ENCODE assay signal across 8 cellular contexts in genomic region chr6:111423960-111424846, GRCh38. TPM values are rescaled to one million over a fixed set of nuclear protein-coding genes. Genes with fewer than 3 reads are reported as not detected.
DNase-seq lines count a peak whose midpoint lies in the region; ATAC-seq, FAIRE-seq and TF ChIP-seq lines count a peak whose summit lies in the region.

No MANE protein-coding gene starts in this region.

- DNase-seq in A549 (ENCODE audit: low read depth in 1 of 2, low spot score in 1 of 2), result no peak
- peak; percentile 84 for DNase-seq in LHCN-M2 (ENCODE audit: low read depth)
- peak; percentile 64 for DNase-seq in astrocyte of the hippocampus (ENCODE audit: low read depth, low spot score)
- DNase-seq in right lobe of liver, result peak in 1 of 3 donors; percentile 39
- no peak for DNase-seq in stimulated activated naive CD8-positive, alpha-beta T cell treated with anti-CD3 and anti-CD28 coated beads, Interleukin-15, amount 100 ng/mL, for 72 hours
- no peak for DNase-seq in posterior vena cava (ENCODE audit: low spot score)

- 98% methylated on average over 5 of the region's 5 CpGs for WGBS in A549 (ENCODE audit: missing lambda C conversion rate)
- 74% methylated on average over 5 of the region's 5 CpGs for WGBS in right lobe of liver (ENCODE audit: insufficient coverage, low coverage, low lambda C conversion rate, missing lambda C conversion rate)

- H3K27ac Mint-ChIP-seq in stimulated activated naive CD8-positive, alpha-beta T cell treated with anti-CD3 and anti-CD28 coated beads, Interleukin-15, amount 100 ng/mL, for 72 hours, result no peak overlapping the region

- no peak for FAIRE-seq in A549 (lab: Jason Lieb, UNC)

- ATAC-seq in A549 (no peak), right lobe of liver (peak; percentile 41 to 69 (median 56)), GM19023 (IDR thresholded peaks at IDR 0.05; ENCODE audit: unreplicated experiment) (no peak), HG02623 (IDR thresholded peaks at IDR 0.05; ENCODE audit: unreplicated experiment) (no peak)
- no peak for ATAC-seq in stimulated activated naive CD8-positive, alpha-beta T cell treated with anti-CD3 and anti-CD28 coated beads, Interleukin-15, amount 100 ng/mL, for 72 hours

- no peak for TF ChIP-seq POLR2A in A549 (IDR thresholded peaks at IDR 0.05; ENCODE audit: low read length)
- no peak for TF ChIP-seq POLR2A in right lobe of liver (IDR thresholded peaks at IDR 0.05)

- POLR2A ChIA-PET in A549 (lab: Yijun Ruan, JAX), result no interaction called here

- H3K9me3 Mint-ChIP-seq in stimulated activated naive CD8-positive, alpha-beta T cell treated with anti-CD3 and anti-CD28 coated beads, Interleukin-15, amount 100 ng/mL, for 72 hours, result peaks cover 18% of the 10 kb centered on the region in 2 donors

- no peaks in the 10 kb centered on the region for H3K27me3 Mint-ChIP-seq in stimulated activated naive CD8-positive, alpha-beta T cell treated with anti-CD3 and anti-CD28 coated beads, Interleukin-15, amount 100 ng/mL, for 72 hours

- no peaks in the 10 kb centered on the region for H3K36me3 ChIP-seq in right lobe of liver

- H3K27me3 ChIP-seq in right lobe of liver, result no peaks in the 10 kb centered on the region

- TF ChIP-seq CTCF in A549 (IDR thresholded peaks at IDR 0.05), result no peak
- no peak for TF ChIP-seq CTCF in right lobe of liver (IDR thresholded peaks at IDR 0.05)

- H3K27ac ChIP-seq in A549 (no peak overlapping the region), right lobe of liver (no peak overlapping the region)

- H3K4me3 Mint-ChIP-seq in stimulated activated naive CD8-positive, alpha-beta T cell treated with anti-CD3 and anti-CD28 coated beads, Interleukin-15, amount 100 ng/mL, for 72 hours, result no peak overlapping the region

- CTCF ChIA-PET in A549 (lab: Yijun Ruan, JAX), result interaction anchor here (1.1 to 1.5 kb wide), 2 partner anchors 20 to 22 kb away, joined by 3 to 5 read pairs; no protein-coding TSS in a partner anchor

- peaks cover 42% of the 10 kb centered on the region for H3K4me1 Mint-ChIP-seq in stimulated activated naive CD8-positive, alpha-beta T cell treated with anti-CD3 and anti-CD28 coated beads, Interleukin-15, amount 100 ng/mL, for 72 hours

- H3K4me2 ChIP-seq in A549, result no peak overlapping the region

- H3K4me3 ChIP-seq in A549, result no peak overlapping the region
- H3K4me3 ChIP-seq in right lobe of liver, result no peak overlapping the region

- TF ChIP-seq EP300 in A549 (IDR thresholded peaks at IDR 0.05), result no peak

- intact Hi-C loops in right lobe of liver (cut with DNase I), result no loop called here
- intact Hi-C loops in posterior vena cava (cut with DNase I), result no loop called here

- H3K9me3 ChIP-seq in A549, result peaks cover 8% of the 10 kb centered on the region; the same call in 2 of the 3 replicates
- H3K9me3 ChIP-seq in right lobe of liver, result no peaks in the 10 kb centered on the region

- peaks cover 24% of the 10 kb centered on the region; the same call in 2 of the 3 replicates for H3K4me1 ChIP-seq in A549
- peaks cover 0 to 8% (median 0%) of the 10 kb centered on the region in 4 donors for H3K4me1 ChIP-seq in right lobe of liver

- no peak for TF ChIP-seq RAD21 in A549 (conservative IDR thresholded peaks at IDR 0.05 in 1 of 2, IDR thresholded peaks at IDR 0.05 in 1 of 2)

TF ChIP-seq in A549, 52 proteins besides CTCF, POLR2A, EP300 and RAD21:
- TF ChIP-seq MAFK (IDR thresholded peaks at IDR 0.05; ENCODE audit: partially characterized antibody) (peak; percentile 88), KDM1A (IDR thresholded peaks at IDR 0.05; ENCODE audit: low read depth) (no peak), JUN (IDR thresholded peaks at IDR 0.05) (no peak), ESRRA (IDR thresholded peaks at IDR 0.05; ENCODE audit: borderline replicate concordance, low read length) (no peak), CHD2 (IDR thresholded peaks at IDR 0.05; ENCODE audit: low read length, partially characterized antibody) (no peak)

RNA-seq across cellular contexts. Expression of gene REV3L, which starts 58.8 kb away (rescaled TPM):
- 10.8 and 12.4 TPM in 2 replicates for polyA plus RNA-seq in A549 (2011; rRNA removed)
- 2.2 and 2.7 TPM in 2 replicates for polyA plus RNA-seq in A549 (2012; cell fraction: cytosol; rRNA removed)
- 2.2 and 4.2 TPM in 2 replicates for polyA plus RNA-seq in A549 (2012; cell fraction: nucleus; rRNA removed)
- 4.1 to 4.7 TPM (median 4.5 TPM) in 3 replicates for polyA plus RNA-seq in A549 (2017; fragmentation: RNase III; extraction: RNeasy Plus Mini Kit Qiagen cat#74134 plus additional on column Dnase treatment)
- 10.0 and 10.7 TPM in 2 replicates for polyA minus RNA-seq in A549 (2011; rRNA and poly(A)+ RNA removed)
- total RNA-seq in LHCN-M2 (2014; rRNA removed), result 29.4 and 31.9 TPM in 2 replicates
- polyA plus RNA-seq in LHCN-M2 (2012), result 5.3 TPM
- 10 to 100 TPM in 4 of 6 experiments, 1 to 10 TPM in 2; 9.3 to 21.4 (median 12.5) TPM for total RNA-seq in right lobe of liver
- total RNA-seq in posterior vena cava, result 10 to 100 TPM; 63.3 to 70.7 TPM

Comparison
In these comparisons a context has a peak if more than half of its experiments do, and no peak if none do; other contexts are left out.
1. ATAC-seq: peak in right lobe of liver (4 of 4); none in A549 (0 of 2), stimulated activated naive CD8-positive, alpha-beta T cell treated with anti-CD3 and anti-CD28 coated beads, Interleukin-15, amount 100 ng/mL, for 72 hours (single experiment), GM19023 (single experiment) and HG02623 (single experiment).
2. DNase-seq: peak in LHCN-M2 (single experiment) and astrocyte of the hippocampus (single experiment); none in A549 (0 of 2), stimulated activated naive CD8-positive, alpha-beta T cell treated with anti-CD3 and anti-CD28 coated beads, Interleukin-15, amount 100 ng/mL, for 72 hours (0 of 2) and posterior vena cava (single experiment).